In genomic region chrX:65667503-65668355, GRCh38 we compare ENCODE assay signal across 8 cellular contexts. TPM values are rescaled to one million over a fixed set of nuclear protein-coding genes. Genes with fewer than 3 reads are reported as not detected.
DNase-seq lines count a peak whose midpoint lies in the region; ATAC-seq and TF ChIP-seq lines count a peak whose summit lies in the region.

MSN (plus strand) TSS chrX:65667654; CDS start chrX:65667842, 188 bp downstream.

- H3K27ac ChIP-seq in SJSA1: peak within 1 kb of the TSS; percentile 98
- peak within 1 kb of the TSS; percentile 92 to 99 (median 96) for H3K27ac ChIP-seq in upper lobe of left lung

- intact Hi-C loops in activated naive CD4-positive, alpha-beta T cell treated with anti-CD3 and anti-CD28 coated beads for 36 hours (cut with micrococcal nuclease): loop anchor here (1.0 to 2.0 kb wide), 7 partner anchors 9 to 379 kb away; no protein-coding TSS in a partner anchor
- intact Hi-C loops in posterior cingulate gyrus (cut with DNase I): no loop called here

- no peaks in the 10 kb centered on the region for H3K27me3 ChIP-seq in SJSA1 (replicated peaks)
- no peaks in the 10 kb centered on the region for H3K27me3 ChIP-seq in upper lobe of left lung

- H3K36me3 Mint-ChIP-seq in activated naive CD4-positive, alpha-beta T cell treated with anti-CD3 and anti-CD28 coated beads for 36 hours (ENCODE audit: low read depth): peaks cover 40% of the 10 kb centered on the region
- H3K36me3 Mint-ChIP-seq in glutamatergic neuron (ENCODE audit: unreplicated experiment): no peaks in the 10 kb centered on the region

- CTCF ChIA-PET in activated naive CD4-positive, alpha-beta T cell treated with anti-CD3 and anti-CD28 coated beads for 36 hours (lab: Charles Lee): interaction anchor here (0.6 to 2.1 kb wide), 4 partner anchors 35 to 71 kb away, joined by 3 to 5 read pairs (median 4); no protein-coding TSS in a partner anchor

- H3K4me3 Mint-ChIP-seq in activated naive CD4-positive, alpha-beta T cell treated with anti-CD3 and anti-CD28 coated beads for 36 hours: peak within 1 kb of the TSS; percentile 94
- H3K4me3 Mint-ChIP-seq in glutamatergic neuron (ENCODE audit: unreplicated experiment): peak within 1 kb of the TSS; percentile 86

- no peaks in the 10 kb centered on the region for H3K27me3 Mint-ChIP-seq in activated naive CD4-positive, alpha-beta T cell treated with anti-CD3 and anti-CD28 coated beads for 36 hours (ENCODE audit: low read depth)
- peaks cover 4% of the 10 kb centered on the region for H3K27me3 Mint-ChIP-seq in glutamatergic neuron (ENCODE audit: unreplicated experiment)

- peaks cover 33% of the 10 kb centered on the region for H3K36me3 ChIP-seq in SJSA1
- no peaks in the 10 kb centered on the region for H3K36me3 ChIP-seq in upper lobe of left lung

- TF ChIP-seq CTCF in glutamatergic neuron (IDR thresholded peaks at IDR 0.05; ENCODE audit: partially characterized antibody, unreplicated experiment) (no peak), upper lobe of left lung (IDR thresholded peaks at IDR 0.05) (peak in 1 of 6 experiments; percentile 15)

- ATAC-seq in GM19035 (IDR thresholded peaks at IDR 0.05; ENCODE audit: unreplicated experiment) (peak; percentile 78), HG03342 (IDR thresholded peaks at IDR 0.05; ENCODE audit: unreplicated experiment) (peak; percentile 60), upper lobe of left lung (ENCODE audit: low FRiP score in 2 of 2) (peak; percentile 85 to 96)

- peak within 1 kb of the TSS; percentile 94 for H3K27ac Mint-ChIP-seq in activated naive CD4-positive, alpha-beta T cell treated with anti-CD3 and anti-CD28 coated beads for 36 hours
- peak within 1 kb of the TSS; percentile 59 for H3K27ac Mint-ChIP-seq in glutamatergic neuron (ENCODE audit: unreplicated experiment)

- peak in 3 of 4 donors; percentile 79 to 91 (median 90) for TF ChIP-seq POLR2A in upper lobe of left lung (IDR thresholded peaks at IDR 0.05)

- H3K9me3 ChIP-seq in SJSA1 (replicated peaks): no peaks in the 10 kb centered on the region
- no peaks in the 10 kb centered on the region for H3K9me3 ChIP-seq in upper lobe of left lung

- peaks cover 28% of the 10 kb centered on the region for H3K4me1 ChIP-seq in SJSA1 (replicated peaks)
- peaks cover 0 to 32% (median 13%) of the 10 kb centered on the region in 4 donors for H3K4me1 ChIP-seq in upper lobe of left lung

- WGBS in upper lobe of left lung, 2 donors: 42% methylated on average over 51 of the region's 56 CpGs; no CpG with 5 or more reads in 1 of the 2 donors

- no peak for TF ChIP-seq EP300 in upper lobe of left lung (IDR thresholded peaks at IDR 0.05)

- no peaks in the 10 kb centered on the region for H3K9me3 Mint-ChIP-seq in activated naive CD4-positive, alpha-beta T cell treated with anti-CD3 and anti-CD28 coated beads for 36 hours
- peaks cover 3% of the 10 kb centered on the region for H3K9me3 Mint-ChIP-seq in glutamatergic neuron (ENCODE audit: unreplicated experiment)

- DNase-seq in AG08395 (ENCODE audit: low spot score) (peak; percentile 65), SJSA1 (ENCODE audit: low read depth in 1 of 2, low spot score in 2 of 2) (peak; percentile 68 to 76), glutamatergic neuron (peak; percentile 51), posterior cingulate gyrus (peak in 9 of 10 donors; percentile 15 to 89 (median 42)), upper lobe of left lung (peak; percentile 81 to 96)
- DNase-seq in activated naive CD4-positive, alpha-beta T cell treated with anti-CD3 and anti-CD28 coated beads for 36 hours: peak; percentile 78

- H3K4me1 Mint-ChIP-seq in activated naive CD4-positive, alpha-beta T cell treated with anti-CD3 and anti-CD28 coated beads for 36 hours (ENCODE audit: low read depth): peaks cover 23% of the 10 kb centered on the region
- peaks cover 5% of the 10 kb centered on the region for H3K4me1 Mint-ChIP-seq in glutamatergic neuron (ENCODE audit: low read depth, unreplicated experiment)

- peak within 1 kb of the TSS; percentile 87 for H3K4me3 ChIP-seq in SJSA1
- H3K4me3 ChIP-seq in upper lobe of left lung: peak within 1 kb of the TSS; percentile 48 to 82 (median 64)

RNA-seq across cellular contexts. Expression of gene MSN, which starts in this region (rescaled TPM):
- 296 and 381 TPM in 2 replicates for total RNA-seq in SJSA1 (2014; rRNA removed; shearing (Covaris generic))
- total RNA-seq in activated naive CD4-positive, alpha-beta T cell treated with anti-CD3 and anti-CD28 coated beads for 36 hours: 100 to 1,000 TPM; 482 to 507 TPM
- total RNA-seq in glutamatergic neuron (ENCODE audit: unreplicated experiment): 72.3 TPM
- 100 to 1,000 TPM; 160 to 508 (median 380) TPM for total RNA-seq in upper lobe of left lung

Comparison
In these comparisons a context has a peak if more than half of its experiments do, and no peak if none do; other contexts are left out.
1. Peak in every context shown above with its lines: DNase-seq, ATAC-seq, H3K4me3 ChIP-seq and H3K27ac ChIP-seq.